Comparison of ENCODE assay signal across 8 cellular contexts in genomic region chr5:94111209-94112004, GRCh38.
DNase-seq lines count a peak whose midpoint lies in the region; ATAC-seq lines count a peak whose summit lies in the region.

No MANE protein-coding gene starts in this region.

- H3K9me3 Mint-ChIP-seq in effector memory CD8-positive, alpha-beta T cell = peaks cover 0 to 2% of the 10 kb centered on the region in 2 donors
- H3K9me3 Mint-ChIP-seq in memory B cell = peaks cover 10% of the 10 kb centered on the region

- DNase-seq in COR-L47 (lab: John Stamatoyannopoulos, UW) (peak; percentile 96), HT-29 (ENCODE audit: low spot score) (peak; percentile 93), memory B cell (ENCODE audit: low spot score in 2 of 2) (peak; percentile 86 to 89)
- DNase-seq in NK-92 treated with Interleukin-12 subunit alpha and Interleukin-12 subunit beta, amount 100 ng/mL, for 24 hours (lab: John Stamatoyannopoulos, UW) = peak; percentile 87
- peak; percentile 83 to 89 for DNase-seq in activated CD8-positive, alpha-beta memory T cell treated with anti-CD3 and anti-CD28 coated beads for 4 hours (ENCODE audit: low read depth in 2 of 2)
- peak; percentile 86 to 91 (median 89) for DNase-seq in effector memory CD8-positive, alpha-beta T cell
- DNase-seq in stimulated activated CD8-positive, alpha-beta memory T cell treated with anti-CD3 and anti-CD28 coated beads, Interleukin-12 subunit alpha, Interleukin-12 subunit beta, amount 100 ng/mL, for 1 hour (ENCODE audit: low read depth) = peak; percentile 86

- peaks cover 8 to 23% of the 10 kb centered on the region in 2 donors for H3K27me3 Mint-ChIP-seq in effector memory CD8-positive, alpha-beta T cell
- H3K27me3 Mint-ChIP-seq in memory B cell = no peaks in the 10 kb centered on the region

- peaks cover 14 to 34% of the 10 kb centered on the region in 2 donors for H3K4me1 Mint-ChIP-seq in effector memory CD8-positive, alpha-beta T cell (ENCODE audit: low read depth in 2 of 2)
- peaks cover 23% of the 10 kb centered on the region for H3K4me1 Mint-ChIP-seq in memory B cell

- peak overlapping the region; percentile 92 for H3K4me3 Mint-ChIP-seq in effector memory CD8-positive, alpha-beta T cell
- peak overlapping the region; percentile 96 for H3K4me3 Mint-ChIP-seq in memory B cell

- ATAC-seq in GM21360 (IDR thresholded peaks at IDR 0.05; ENCODE audit: unreplicated experiment) (peak; percentile 100), memory B cell (ENCODE audit: low read depth) (peak; percentile 98)
- ATAC-seq in effector memory CD8-positive, alpha-beta T cell (replicated peaks) = peak; percentile 97

- peak overlapping the region; percentile 97 for H3K27ac Mint-ChIP-seq in effector memory CD8-positive, alpha-beta T cell
- H3K27ac Mint-ChIP-seq in memory B cell = peak overlapping the region; percentile 97

- H3K36me3 Mint-ChIP-seq in effector memory CD8-positive, alpha-beta T cell (ENCODE audit: insufficient read depth) = peaks cover 9% of the 10 kb centered on the region
- H3K36me3 Mint-ChIP-seq in memory B cell = peaks cover 19% of the 10 kb centered on the region

Comparison
In these comparisons a context has a peak if more than half of its experiments do, and no peak if none do; other contexts are left out.
1. Peak in every context shown above with its lines: DNase-seq and ATAC-seq.